In genomic region chr10:109706157-109706556, GRCh38 we compare ENCODE assay signal across 23 cellular contexts.
"Had no signal": no experiment of that assay in that cellular context is flagged by ENCODE, and none has a peak within 500 bp of the region (broad histone marks: within the 10 kb centered on the region; RNA-seq: fewer than 3 reads in every experiment).

No MANE protein-coding gene starts in this region.

- H3K9me3 ChIP-seq: colonic mucosa, gastrocnemius medialis had no signal

- H3K27ac Mint-ChIP-seq: dendritic cell treated with granulocyte-macrophage colony-stimulating factor and Interleukin-4, amounts not matched to agents 40 ng/mL and 50 ng/mL, for 4 days; effector memory CD8-positive, alpha-beta T cell; endodermal cell had no signal

- H3K27ac ChIP-seq: colonic mucosa, coronary artery, dorsolateral prefrontal cortex, epithelial cell of prostate, esophagus muscularis mucosa, esophagus squamous epithelium, foreskin keratinocyte, gastrocnemius medialis, gastroesophageal sphincter, heart left ventricle, heart right ventricle had no signal

- H3K4me3 Mint-ChIP-seq: dendritic cell treated with granulocyte-macrophage colony-stimulating factor and Interleukin-4, amounts not matched to agents 40 ng/mL and 50 ng/mL, for 4 days; effector memory CD8-positive, alpha-beta T cell; endodermal cell had no signal

- DNase-seq: colonic mucosa; cortex of kidney; dermis blood vessel endothelial cell; dorsolateral prefrontal cortex; effector CD4-positive, alpha-beta T cell; effector CD8-positive, alpha-beta T cell; effector memory CD4-positive, alpha-beta T cell; effector memory CD8-positive, alpha-beta T cell; endodermal cell; erythroblast; esophagus squamous epithelium; foreskin fibroblast; foreskin keratinocyte; foreskin melanocyte; gastrocnemius medialis; glutamatergic neuron; heart left ventricle; heart right ventricle had no signal

- H3K4me1 Mint-ChIP-seq: endodermal cell had no signal

- H3K4me3 ChIP-seq: colonic mucosa, coronary artery, dorsolateral prefrontal cortex, esophagus muscularis mucosa, esophagus squamous epithelium, gastrocnemius medialis, gastroesophageal sphincter, heart left ventricle, heart right ventricle had no signal

- H3K4me1 ChIP-seq: esophagus muscularis mucosa, esophagus squamous epithelium, foreskin keratinocyte, gastrocnemius medialis, gastroesophageal sphincter, heart left ventricle, heart right ventricle had no signal

- H3K27me3 Mint-ChIP-seq: dendritic cell treated with granulocyte-macrophage colony-stimulating factor and Interleukin-4, amounts not matched to agents 40 ng/mL and 50 ng/mL, for 4 days had no signal

- H3K36me3 ChIP-seq: colonic mucosa, esophagus muscularis mucosa, esophagus squamous epithelium, gastrocnemius medialis, gastroesophageal sphincter, heart left ventricle, heart right ventricle had no signal

- H3K27me3 ChIP-seq: colonic mucosa, dorsolateral prefrontal cortex, esophagus muscularis mucosa, esophagus squamous epithelium, foreskin keratinocyte, gastrocnemius medialis, gastroesophageal sphincter, heart left ventricle, heart right ventricle had no signal
